8 cellular contexts compared by ENCODE assay signal in the genomic region with DNA sequence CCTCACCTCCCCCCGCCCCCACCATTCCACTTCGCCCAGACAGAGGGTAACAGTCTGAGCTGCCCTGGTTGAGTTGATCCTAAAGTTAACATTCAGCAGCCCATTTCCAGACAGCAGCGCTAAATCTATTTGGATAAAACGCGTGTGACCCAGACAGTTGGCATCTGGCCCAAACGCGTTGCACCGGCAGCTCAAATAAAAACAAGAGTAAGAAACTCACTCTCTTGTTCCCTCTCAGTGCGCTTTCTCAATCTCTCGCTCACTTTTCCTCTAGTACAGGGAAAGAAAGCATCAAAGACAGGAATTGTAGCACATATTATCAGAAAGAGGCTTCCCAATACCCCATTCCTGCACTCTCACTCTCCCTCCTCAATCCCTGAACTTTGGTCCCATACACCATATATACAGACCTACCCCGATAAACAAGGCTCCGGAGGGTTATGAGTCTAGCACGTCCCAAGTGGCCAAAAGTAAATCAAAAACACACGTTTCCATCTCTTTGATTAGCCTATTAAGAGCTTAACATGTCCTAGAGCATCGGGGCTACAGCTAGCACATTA. TPM values are rescaled to one million over a fixed set of nuclear protein-coding genes. Genes with fewer than 3 reads are reported as not detected.
DNase-seq lines count a peak whose midpoint lies in the region; ATAC-seq and TF ChIP-seq lines count a peak whose summit lies in the region.

No MANE protein-coding gene starts in this region.

- H3K4me3 ChIP-seq in NB4 (ENCODE audit: low read depth, low read length), result no peak overlapping the region
- peak overlapping the region; percentile 14 to 78 (median 53) for H3K4me3 ChIP-seq in esophagus squamous epithelium
- peak overlapping the region; percentile 53 for H3K4me3 ChIP-seq in mucosa of stomach (ENCODE audit: low read length)
- H3K4me3 ChIP-seq in upper lobe of right lung, result peak overlapping the region; percentile 73

- WGBS in esophagus squamous epithelium, 2 donors, result 1 to 4% methylated on average over 15 of the region's 15 CpGs

- TF ChIP-seq CTCF in NB4 (IDR thresholded peaks at IDR 0.05; ENCODE audit: low read depth, low read length) (no peak), esophagus squamous epithelium (IDR thresholded peaks at IDR 0.05) (no peak), upper lobe of right lung (IDR thresholded peaks at IDR 0.05) (no peak)

- H3K4me1 ChIP-seq in esophagus squamous epithelium (peaks cover 0 to 34% (median 3%) of the 10 kb centered on the region in 3 donors), mucosa of stomach (ENCODE audit: control insufficient read depth, insufficient read depth, low read length) (no peaks in the 10 kb centered on the region), upper lobe of right lung (peaks cover 15% of the 10 kb centered on the region)

- H3K27ac Mint-ChIP-seq in activated CD4-positive, alpha-beta T cell treated with anti-CD3 and anti-CD28 coated beads, Interleukin-2, amount 10 ng/mL, durations not matched to agents 7 days and 5 days, result no peak overlapping the region

- H3K4me3 Mint-ChIP-seq in activated CD4-positive, alpha-beta T cell treated with anti-CD3 and anti-CD28 coated beads, Interleukin-2, amount 10 ng/mL, durations not matched to agents 7 days and 5 days, result no peak overlapping the region

- peak; percentile 32 for ATAC-seq in GM21390 (IDR thresholded peaks at IDR 0.05; ENCODE audit: unreplicated experiment)
- ATAC-seq in upper lobe of right lung, result peak; percentile 29
- ATAC-seq in GM18505 (IDR thresholded peaks at IDR 0.05; ENCODE audit: unreplicated experiment), result no peak

- CTCF ChIA-PET in activated CD4-positive, alpha-beta T cell treated with anti-CD3 and anti-CD28 coated beads, Interleukin-2, amount 10 ng/mL, durations not matched to agents 7 days and 5 days (lab: Charles Lee), result interaction anchor here (1.1 kb wide), 1 partner anchor 266 kb away, joined by 3 read pairs; no protein-coding TSS in a partner anchor

- peaks cover 20% of the 10 kb centered on the region for H3K4me1 Mint-ChIP-seq in activated CD4-positive, alpha-beta T cell treated with anti-CD3 and anti-CD28 coated beads, Interleukin-2, amount 10 ng/mL, durations not matched to agents 7 days and 5 days

- H3K27me3 ChIP-seq in esophagus squamous epithelium (no peaks in the 10 kb centered on the region), mucosa of stomach (ENCODE audit: control insufficient read depth, insufficient read depth, low read length) (no peaks in the 10 kb centered on the region), upper lobe of right lung (no peaks in the 10 kb centered on the region)

- DNase-seq in CD1c-positive myeloid dendritic cell (ENCODE audit: extremely low spot score), result peak; percentile 32
- DNase-seq in NB4 (ENCODE audit: low read depth), result peak; percentile 15
- peak; percentile 26 for DNase-seq in activated CD4-positive, alpha-beta T cell treated with anti-CD3 and anti-CD28 coated beads, Interleukin-2, amount 10 ng/mL, durations not matched to agents 7 days and 5 days
- no peak for DNase-seq in esophagus squamous epithelium (lab: John Stamatoyannopoulos, UW)
- DNase-seq in upper lobe of right lung, result peak; percentile 76

- POLR2A ChIA-PET in activated CD4-positive, alpha-beta T cell treated with anti-CD3 and anti-CD28 coated beads, Interleukin-2, amount 10 ng/mL, durations not matched to agents 7 days and 5 days (lab: Charles Lee), result no interaction called here

- no peaks in the 10 kb centered on the region for H3K9me3 Mint-ChIP-seq in activated CD4-positive, alpha-beta T cell treated with anti-CD3 and anti-CD28 coated beads, Interleukin-2, amount 10 ng/mL, durations not matched to agents 7 days and 5 days

- intact Hi-C loops in esophagus squamous epithelium (cut with DNase I) (loop anchor here (10.0 kb wide), 1 partner anchor 666 kb away; no protein-coding TSS in a partner anchor), upper lobe of right lung (cut with DNase I) (loop anchor here (10.0 kb wide), 1 partner anchor 666 kb away; no protein-coding TSS in a partner anchor)

- H3K9ac ChIP-seq in mucosa of stomach (ENCODE audit: low read length), result peak overlapping the region; percentile 11

- no peaks in the 10 kb centered on the region for H3K36me3 ChIP-seq in esophagus squamous epithelium
- H3K36me3 ChIP-seq in mucosa of stomach (ENCODE audit: control insufficient read depth, insufficient read depth, low read length), result no peaks in the 10 kb centered on the region
- no peaks in the 10 kb centered on the region for H3K36me3 ChIP-seq in upper lobe of right lung

- TF ChIP-seq POLR2A in NB4 (IDR thresholded peaks at IDR 0.05; ENCODE audit: extremely low read depth, insufficient read length), result no peak
- TF ChIP-seq POLR2A in esophagus squamous epithelium (IDR thresholded peaks at IDR 0.05), result no peak
- TF ChIP-seq POLR2A in GM18505 (IDR thresholded peaks at IDR 0.05; ENCODE audit: borderline replicate concordance, extremely low read depth, insufficient read depth, insufficient read length), result no peak

- peak overlapping the region; percentile 31 to 89 (median 80) for H3K27ac ChIP-seq in esophagus squamous epithelium
- H3K27ac ChIP-seq in upper lobe of right lung, result peak overlapping the region; percentile 39

- H3K27me3 Mint-ChIP-seq in activated CD4-positive, alpha-beta T cell treated with anti-CD3 and anti-CD28 coated beads, Interleukin-2, amount 10 ng/mL, durations not matched to agents 7 days and 5 days, result peaks cover 5% of the 10 kb centered on the region

- H3K36me3 Mint-ChIP-seq in activated CD4-positive, alpha-beta T cell treated with anti-CD3 and anti-CD28 coated beads, Interleukin-2, amount 10 ng/mL, durations not matched to agents 7 days and 5 days (ENCODE audit: low read depth), result no peaks in the 10 kb centered on the region

- H3K9me3 ChIP-seq in esophagus squamous epithelium (no peaks in the 10 kb centered on the region), mucosa of stomach (ENCODE audit: control insufficient read depth, low read length) (no peaks in the 10 kb centered on the region), upper lobe of right lung (no peaks in the 10 kb centered on the region)

RNA-seq across cellular contexts. Expression of gene ADAMTS6, which starts 1.3 kb away (rescaled TPM):
- total RNA-seq in activated CD4-positive, alpha-beta T cell treated with anti-CD3 and anti-CD28 coated beads, Interleukin-2, amount 10 ng/mL, durations not matched to agents 7 days and 5 days, result 1 to 10 TPM; 2.8 to 2.9 TPM
- total RNA-seq in esophagus squamous epithelium, result 1 to 10 TPM in 2 of 4 donors, under 1 TPM in 2; 0.23 to 3.8 (median 1.0) TPM
- 2.3 TPM for total RNA-seq in upper lobe of right lung
